ENCODE assay signal across 17 cellular contexts in genomic region chr2:234680688-234681050, GRCh38.
"Had no signal": no experiment of that assay in that cellular context is flagged by ENCODE, and none has a peak within 500 bp of the region (broad histone marks: within the 10 kb centered on the region; RNA-seq: fewer than 3 reads in every experiment).

No MANE protein-coding gene starts in this region.

- H3K9me3 ChIP-seq: colonic mucosa, heart left ventricle, mucosa of descending colon, neutrophil, suprapubic skin had no signal

- H3K27me3 Mint-ChIP-seq: activated CD4-positive, alpha-beta T cell treated with anti-CD3 and anti-CD28 coated beads for 36 hours; activated naive CD4-positive, alpha-beta T cell treated with anti-CD3 and anti-CD28 coated beads, Interleukin-2, amount 50 U/mL, for 24 hours; type B pancreatic cell had no signal

- H3K27me3 ChIP-seq: adrenal gland, colonic mucosa, heart left ventricle, neutrophil, suprapubic skin had no signal

- ATAC-seq: activated CD4-positive, alpha-beta T cell treated with anti-CD3 and anti-CD28 coated beads for 36 hours; naive thymus-derived CD8-positive, alpha-beta T cell had no signal

- H3K4me1 ChIP-seq: colonic mucosa had no signal

- H3K4me3 ChIP-seq: adrenal gland, colonic mucosa, heart left ventricle, mucosa of descending colon, suprapubic skin had no signal

- H3K27ac Mint-ChIP-seq: activated CD4-positive, alpha-beta memory T cell treated with anti-CD3 and anti-CD28 coated beads, Interleukin-2, amount 10 ng/mL, durations not matched to agents 7 days and 5 days; activated CD4-positive, alpha-beta T cell treated with anti-CD3 and anti-CD28 coated beads for 36 hours; activated naive CD4-positive, alpha-beta T cell treated with anti-CD3 and anti-CD28 coated beads, Interleukin-2, amount 50 U/mL, for 24 hours; activated T-cell treated with anti-CD3 and anti-CD28 coated beads, Interleukin-2, amount 50 U/mL, for 24 hours; naive thymus-derived CD8-positive, alpha-beta T cell; stimulated activated naive CD8-positive, alpha-beta T cell treated with anti-CD3 and anti-CD28 coated beads, Interleukin-15, Interleukin-2, amounts not matched to agents 100 ng/mL and 50 ng/mL, for 24 hours; type B pancreatic cell had no signal

- FAIRE-seq: small intestine had no signal

- H3K36me3 ChIP-seq: adrenal gland, colonic mucosa, heart left ventricle, neutrophil, suprapubic skin had no signal

- H3K9me3 Mint-ChIP-seq: activated CD4-positive, alpha-beta memory T cell treated with anti-CD3 and anti-CD28 coated beads, Interleukin-2, amount 10 ng/mL, durations not matched to agents 7 days and 5 days; activated naive CD4-positive, alpha-beta T cell treated with anti-CD3 and anti-CD28 coated beads, Interleukin-2, amount 50 U/mL, for 24 hours; activated T-cell treated with anti-CD3 and anti-CD28 coated beads, Interleukin-2, amount 50 U/mL, for 24 hours; stimulated activated naive CD8-positive, alpha-beta T cell treated with anti-CD3 and anti-CD28 coated beads, Interleukin-15, Interleukin-2, amounts not matched to agents 100 ng/mL and 50 ng/mL, for 24 hours; type B pancreatic cell had no signal

- H3K4me1 Mint-ChIP-seq: activated CD4-positive, alpha-beta memory T cell treated with anti-CD3 and anti-CD28 coated beads, Interleukin-2, amount 10 ng/mL, durations not matched to agents 7 days and 5 days; activated CD4-positive, alpha-beta T cell treated with anti-CD3 and anti-CD28 coated beads for 36 hours; activated naive CD4-positive, alpha-beta T cell treated with anti-CD3 and anti-CD28 coated beads, Interleukin-2, amount 50 U/mL, for 24 hours had no signal

- H3K27ac ChIP-seq: neutrophil had no signal

- H3K4me3 Mint-ChIP-seq: activated CD4-positive, alpha-beta memory T cell treated with anti-CD3 and anti-CD28 coated beads, Interleukin-2, amount 10 ng/mL, durations not matched to agents 7 days and 5 days; activated CD4-positive, alpha-beta T cell treated with anti-CD3 and anti-CD28 coated beads for 36 hours; activated naive CD4-positive, alpha-beta T cell treated with anti-CD3 and anti-CD28 coated beads, Interleukin-2, amount 50 U/mL, for 24 hours; activated T-cell treated with anti-CD3 and anti-CD28 coated beads, Interleukin-2, amount 50 U/mL, for 24 hours; naive thymus-derived CD8-positive, alpha-beta T cell; stimulated activated naive CD8-positive, alpha-beta T cell treated with anti-CD3 and anti-CD28 coated beads, Interleukin-15, Interleukin-2, amounts not matched to agents 100 ng/mL and 50 ng/mL, for 24 hours; type B pancreatic cell had no signal

- DNase-seq: activated CD4-positive, alpha-beta memory T cell treated with anti-CD3 and anti-CD28 coated beads, Interleukin-2, amount 10 ng/mL, durations not matched to agents 7 days and 5 days; activated CD4-positive, alpha-beta T cell treated with anti-CD3 and anti-CD28 coated beads for 36 hours; activated T-cell treated with anti-CD3 and anti-CD28 coated beads, Interleukin-2, amount 50 U/mL, for 24 hours; colonic mucosa; naive thymus-derived CD8-positive, alpha-beta T cell; small intestine; stimulated activated CD4-positive, alpha-beta T cell treated with anti-CD3 and anti-CD28 coated beads, Interleukin-4, amount 100 ng/mL, for 4 hours; stimulated activated CD8-positive, alpha-beta memory T cell treated with anti-CD3 and anti-CD28 coated beads, Interleukin-4, amount 100 ng/mL, for 48 hours; T-helper 2 cell had no signal

- H3K36me3 Mint-ChIP-seq: activated naive CD4-positive, alpha-beta T cell treated with anti-CD3 and anti-CD28 coated beads, Interleukin-2, amount 50 U/mL, for 24 hours; naive thymus-derived CD8-positive, alpha-beta T cell; type B pancreatic cell had no signal
